ENCODE assay signal across 8 cellular contexts in genomic region chr14:74492413-74493342, GRCh38. TPM values are rescaled to one million over a fixed set of nuclear protein-coding genes. Genes with fewer than 3 reads are reported as not detected.
DNase-seq lines count a peak whose midpoint lies in the region; ATAC-seq and TF ChIP-seq lines count a peak whose summit lies in the region.

TSS of gene NPC2 (minus strand) at chr14:74493305. CDS start at chr14:74493274, 31 bp downstream.

- no peak for TF ChIP-seq RAD21 in neural cell (conservative IDR thresholded peaks at IDR 0.05)

- peak; percentile 5 for ATAC-seq in GM18511 (IDR thresholded peaks at IDR 0.05; ENCODE audit: unreplicated experiment)
- ATAC-seq in HG02763 (IDR thresholded peaks at IDR 0.05; ENCODE audit: unreplicated experiment): peak; percentile 4
- peak; percentile 0; the same call in 2 of the 3 replicates for ATAC-seq in RWPE2 (ENCODE audit: low read depth)

- peaks cover 14% of the 10 kb centered on the region for H3K79me2 ChIP-seq in neural cell (replicated peaks; ENCODE audit: insufficient read depth, low read length)

- no peaks in the 10 kb centered on the region for H3F3A ChIP-seq in neural cell (ENCODE audit: insufficient read depth, low read length, poor library complexity, severe bottlenecking)

- H3K9me3 ChIP-seq in RWPE2 (ENCODE audit: severe bottlenecking) (no peaks in the 10 kb centered on the region), esophagus squamous epithelium (no peaks in the 10 kb centered on the region), neural cell (ENCODE audit: low read length) (no peaks in the 10 kb centered on the region)

- no peaks in the 10 kb centered on the region for H4K20me1 ChIP-seq in neural cell (ENCODE audit: insufficient read depth)

- peak within 1 kb of the TSS; percentile 92 for H3K4me2 ChIP-seq in neural cell (ENCODE audit: low read length)

- peak within 1 kb of the TSS; percentile 100 for H2AFZ ChIP-seq in neural cell (ENCODE audit: low read depth, low read length)

- WGBS in esophagus squamous epithelium, 2 donors: 1 to 2% methylated on average over 12 of the region's 42 CpGs

- DNase-seq in RWPE2 (ENCODE audit: low spot score): no peak
- no peak for DNase-seq in esophagus squamous epithelium (lab: John Stamatoyannopoulos, UW)
- no peak for DNase-seq in NCI-H2196 (lab: John Stamatoyannopoulos, UW; ENCODE audit: unreplicated experiment)
- DNase-seq in NCI-H1694 treated with DMSO at 0.1 percent for 48 hours (lab: John Stamatoyannopoulos, UW): no peak
- no peak for DNase-seq in posterior cingulate gyrus

- intact Hi-C loops in esophagus squamous epithelium (cut with DNase I): no loop called here
- intact Hi-C loops in posterior cingulate gyrus (cut with DNase I): loop anchor here (5.0 to 10.0 kb wide), 2 partner anchors 130 to 408 kb away; partner anchors contain the start of genes ALDH6A1 and LIN52

- peak in 2 of 4 donors; percentile 64 to 73 for TF ChIP-seq POLR2A in esophagus squamous epithelium (IDR thresholded peaks at IDR 0.05)

- peak; percentile 16 for TF ChIP-seq CTCF in RWPE2 (IDR thresholded peaks at IDR 0.05; ENCODE audit: poor library complexity, severe bottlenecking)
- TF ChIP-seq CTCF in esophagus squamous epithelium (IDR thresholded peaks at IDR 0.05): no peak
- TF ChIP-seq CTCF in neural cell (IDR thresholded peaks at IDR 0.05; ENCODE audit: poor library complexity, severe bottlenecking): no peak

- no peak for TF ChIP-seq EP300 in neural cell (conservative IDR thresholded peaks at IDR 0.05; ENCODE audit: poor library complexity, severe bottlenecking)

- H3K9me2 ChIP-seq in neural cell (ENCODE audit: insufficient read depth, low read length): no peaks in the 10 kb centered on the region

- H3K4me3 ChIP-seq in RWPE2 (ENCODE audit: severe bottlenecking) (peak within 1 kb of the TSS; percentile 97), esophagus squamous epithelium (peak within 1 kb of the TSS; percentile 74 to 99 (median 86)), neural cell (ENCODE audit: low read length) (peak within 1 kb of the TSS; percentile 92)

- H3K27me3 ChIP-seq in RWPE2 (ENCODE audit: insufficient read depth, poor library complexity, severe bottlenecking) (no peaks in the 10 kb centered on the region), esophagus squamous epithelium (no peaks in the 10 kb centered on the region), neural cell (ENCODE audit: insufficient read depth, low read depth, low read length) (peaks cover 17% of the 10 kb centered on the region)

- peaks cover 53% of the 10 kb centered on the region for H3K4me1 ChIP-seq in RWPE2 (ENCODE audit: insufficient read depth, poor library complexity, severe bottlenecking)
- H3K4me1 ChIP-seq in esophagus squamous epithelium: peaks cover 0 to 61% (median 13%) of the 10 kb centered on the region in 3 donors

- H3K9ac ChIP-seq in neural cell (ENCODE audit: low read length): peak within 1 kb of the TSS; percentile 88

- H3K36me3 ChIP-seq in RWPE2 (ENCODE audit: low read depth): peaks cover 37% of the 10 kb centered on the region
- H3K36me3 ChIP-seq in esophagus squamous epithelium: peaks cover 0 to 14% (median 0%) of the 10 kb centered on the region in 3 donors
- no peaks in the 10 kb centered on the region for H3K36me3 ChIP-seq in neural cell (ENCODE audit: insufficient read depth, low read length)

- H3K27ac ChIP-seq in RWPE2 (ENCODE audit: poor library complexity, severe bottlenecking) (peak within 1 kb of the TSS; percentile 52), esophagus squamous epithelium (peak within 1 kb of the TSS; percentile 86 to 97 (median 96)), neural cell (ENCODE audit: low read length) (peak within 1 kb of the TSS; percentile 84)

TF ChIP-seq in neural cell, 6 proteins besides CTCF, POLR2A, EP300 and RAD21:
- TF ChIP-seq POLR2AphosphoS5 (IDR thresholded peaks at IDR 0.05): no peak
- peak; percentile 11 for TF ChIP-seq MXI1 (conservative IDR thresholded peaks at IDR 0.05; ENCODE audit: poor library complexity, severe bottlenecking)

RNA-seq across cellular contexts. Expression of gene NPC2, which starts in this region (rescaled TPM):
- total RNA-seq in esophagus squamous epithelium: 100 to 1,000 TPM; 174 to 331 (median 251) TPM
- 46.8 and 68.8 TPM in 2 replicates for polyA plus RNA-seq in neural cell
- 7.8 and 12.9 TPM in 2 replicates for polyA minus RNA-seq in neural cell
